23 cellular contexts compared by ENCODE assay signal in the genomic region with DNA sequence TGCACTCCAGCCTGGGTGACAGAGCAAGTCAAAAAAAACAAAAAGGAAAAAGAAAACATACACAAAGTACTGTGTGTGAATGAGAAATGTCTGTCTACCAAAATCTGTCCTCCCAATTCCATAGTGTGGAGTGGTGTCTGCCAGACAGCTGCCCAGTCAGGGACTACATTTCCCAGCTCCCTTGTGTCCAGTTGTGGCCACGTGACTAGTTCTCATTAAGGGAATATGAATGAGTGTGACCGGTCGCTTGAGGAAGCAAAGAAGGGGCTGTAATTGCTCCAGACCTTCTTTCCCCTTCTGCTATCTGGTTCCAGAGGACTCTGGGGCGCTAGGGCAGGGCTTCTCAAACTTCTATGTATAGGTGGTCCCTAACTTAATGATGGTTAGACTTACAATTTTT.
"Had no signal": no experiment of that assay in that cellular context is flagged by ENCODE, and none has a peak within 500 bp of the region (broad histone marks: within the 10 kb centered on the region; RNA-seq: fewer than 3 reads in every experiment).

No MANE protein-coding gene starts in this region.

- H3K4me1 Mint-ChIP-seq: immature natural killer cell; natural killer cell; stimulated activated memory B cell treated with anti-CD40 and anti-IgM and Interleukin-4, amounts not matched to agents 10 μg/mL and 1 μg/mL and 100 μg/mL, for 72 hours had no signal

- H3K36me3 ChIP-seq: lower lobe of right lung, neutrophil, sigmoid colon, spleen, tibial artery had no signal

- H3K4me1 ChIP-seq: lower lobe of right lung, parathyroid adenoma, sigmoid colon, spleen, testis had no signal

- H3K27ac ChIP-seq: dorsolateral prefrontal cortex, lower lobe of right lung, neutrophil, parathyroid adenoma, sigmoid colon, skin epidermis, spleen, testis, tibial artery had no signal

- H3K36me3 Mint-ChIP-seq: immature natural killer cell; natural killer cell; stimulated activated memory B cell treated with anti-CD40 and anti-IgM and Interleukin-4, amounts not matched to agents 10 μg/mL and 1 μg/mL and 100 μg/mL, for 72 hours; type B pancreatic cell had no signal

- H3K4me3 ChIP-seq: dorsolateral prefrontal cortex, lower lobe of right lung, sigmoid colon, skin epidermis, spleen, testis, tibial artery had no signal

- FAIRE-seq: colon, frontal cortex, keratinocyte had no signal

- H3K9ac ChIP-seq: parathyroid adenoma had no signal

- H3K27ac Mint-ChIP-seq: immature natural killer cell; natural killer cell; progenitor cell of endocrine pancreas; stimulated activated memory B cell treated with anti-CD40 and anti-IgM and Interleukin-4, amounts not matched to agents 10 μg/mL and 1 μg/mL and 100 μg/mL, for 72 hours; type B pancreatic cell had no signal

- H3K4me3 Mint-ChIP-seq: immature natural killer cell; natural killer cell; stimulated activated memory B cell treated with anti-CD40 and anti-IgM and Interleukin-4, amounts not matched to agents 10 μg/mL and 1 μg/mL and 100 μg/mL, for 72 hours; type B pancreatic cell had no signal

- H3K9me3 Mint-ChIP-seq: immature natural killer cell; natural killer cell; stimulated activated memory B cell treated with anti-CD40 and anti-IgM and Interleukin-4, amounts not matched to agents 10 μg/mL and 1 μg/mL and 100 μg/mL, for 72 hours had no signal

- H3K27me3 Mint-ChIP-seq: progenitor cell of endocrine pancreas, type B pancreatic cell had no signal

- H3K9me3 ChIP-seq: lower lobe of right lung, neutrophil, sigmoid colon, spleen, testis, tibial artery had no signal

- H2AFZ ChIP-seq: parathyroid adenoma had no signal

- H3K27me3 ChIP-seq: dorsolateral prefrontal cortex, neutrophil, sigmoid colon, spleen, testis, tibial artery had no signal

- DNase-seq: dorsolateral prefrontal cortex; effector CD4-positive, alpha-beta T cell; hypothalamus; immature natural killer cell; left ventricle myocardium superior; lower lobe of right lung; natural killer cell; sigmoid colon; spleen; stimulated activated CD4-positive, alpha-beta T cell treated with anti-CD3 and anti-CD28 coated beads, Interleukin-4, amount 100 ng/mL, for 4 hours; stimulated activated naive CD8-positive, alpha-beta T cell treated with anti-CD3 and anti-CD28 coated beads, Interleukin-15, Interleukin-2, amounts not matched to agents 100 U/mL and 50 U/mL, for 24 hours; substantia nigra; testis; tibial artery had no signal

- H3K79me2 ChIP-seq: parathyroid adenoma had no signal

- ATAC-seq: left ventricle myocardium superior; lower lobe of right lung; natural killer cell; stimulated activated memory B cell treated with anti-CD40 and anti-IgM and Interleukin-4, amounts not matched to agents 10 μg/mL and 1 μg/mL and 100 μg/mL, for 72 hours; stimulated activated naive CD8-positive, alpha-beta T cell treated with anti-CD3 and anti-CD28 coated beads, Interleukin-15, Interleukin-2, amounts not matched to agents 100 U/mL and 50 U/mL, for 24 hours had no signal
